In genomic region chr9:95077053-95077765, GRCh38 we compare ENCODE assay signal across 14 cellular contexts.
DNase-seq lines count a peak whose midpoint lies in the region; ATAC-seq, FAIRE-seq and TF ChIP-seq lines count a peak whose summit lies in the region.
"Had no signal": no experiment of that assay in that cellular context is flagged by ENCODE, and none has a peak within 500 bp of the region (broad histone marks: within the 10 kb centered on the region; RNA-seq: fewer than 3 reads in every experiment).

No MANE protein-coding gene starts in this region.

- H3K4me1 ChIP-seq in esophagus muscularis mucosa (peaks cover 88 to 100% (median 99%) of the 10 kb centered on the region in 4 donors), lung (ENCODE audit: control insufficient read depth in 2 of 2, insufficient read depth in 2 of 2, low read length in 2 of 2) (peaks cover 5 to 21% of the 10 kb centered on the region in 2 donors), sigmoid colon (peaks cover 0 to 100% (median 96%) of the 10 kb centered on the region in 4 donors)

- intact Hi-C loops in Calu3 (cut with micrococcal nuclease; ENCODE audit: unreplicated experiment) (no loop called here), esophagus muscularis mucosa (cut with DNase I) (no loop called here), sigmoid colon (cut with DNase I) (no loop called here)

- BruUV-seq in Calu3 (replicated peaks; lab: Mats Ljungman, UMichigan), result no TSS peak

- H3K27me3 Mint-ChIP-seq in Calu3 (ENCODE audit: unreplicated experiment), result no peaks in the 10 kb centered on the region
- H3K27me3 Mint-ChIP-seq: IgD-negative memory B cell had no signal

- H3K9me3 ChIP-seq in esophagus muscularis mucosa (no peaks in the 10 kb centered on the region), lung (ENCODE audit: control insufficient read depth in 2 of 2, insufficient read depth in 1 of 2, low read length in 1 of 2) (peaks cover 0 to 4% of the 10 kb centered on the region in 2 donors), sigmoid colon (no peaks in the 10 kb centered on the region)

- peak overlapping the region; percentile 47 for H3K27ac Mint-ChIP-seq in Calu3 (ENCODE audit: unreplicated experiment)
- H3K27ac Mint-ChIP-seq: IgD-negative memory B cell had no signal

- no peak overlapping the region for H3K4me3 Mint-ChIP-seq in Calu3 (ENCODE audit: low read depth, unreplicated experiment)
- H3K4me3 Mint-ChIP-seq: IgD-negative memory B cell had no signal

- no peaks in the 10 kb centered on the region for H3K27me3 ChIP-seq in esophagus muscularis mucosa
- H3K27me3 ChIP-seq in lung (ENCODE audit: control insufficient read depth, insufficient read depth), result no peaks in the 10 kb centered on the region
- H3K27me3 ChIP-seq in sigmoid colon, result no peaks in the 10 kb centered on the region

- no peak for ATAC-seq in lung (ENCODE audit: insufficient read depth, low FRiP score)
- ATAC-seq: PC-3 had no signal

- H3K36me3 Mint-ChIP-seq in Calu3 (ENCODE audit: insufficient read depth, unreplicated experiment), result peaks cover 66% of the 10 kb centered on the region
- H3K36me3 Mint-ChIP-seq: IgD-negative memory B cell had no signal

- DNase-seq in Calu3 (no peak), esophagus muscularis mucosa (ENCODE audit: extremely low spot score) (no peak), lung (ENCODE audit: low spot score) (no peak), sigmoid colon (peak; percentile 62), NCI-H748 treated with DMSO at 0.1 percent for 48 hours (lab: John Stamatoyannopoulos, UW) (no peak), T-helper 9 cell (no peak), D721Med (ENCODE audit: insufficient read length, low spot score) (no peak), Kasumi-1 (lab: John Stamatoyannopoulos, UW) (no peak)
- DNase-seq: erythroblast, PC-3, T-helper 2 cell had no signal

- no peak for TF ChIP-seq POLR2A in esophagus muscularis mucosa (IDR thresholded peaks at IDR 0.05; ENCODE audit: low read depth)
- TF ChIP-seq POLR2A in sigmoid colon (IDR thresholded peaks at IDR 0.05), result no peak

- H3K27ac ChIP-seq in esophagus muscularis mucosa (replicated peaks in 1 of 4) (peak overlapping the region; percentile 86 to 95 (median 86)), lung (ENCODE audit: low read depth in 1 of 2, low read length in 1 of 2) (peak overlapping the region; percentile 58 to 60), sigmoid colon (peak overlapping the region; percentile 77 to 99 (median 86))

- no peak for TF ChIP-seq CTCF in Calu3 (IDR thresholded peaks at IDR 0.05; ENCODE audit: unreplicated experiment)
- TF ChIP-seq CTCF in esophagus muscularis mucosa (IDR thresholded peaks at IDR 0.05), result peak in 2 of 3 experiments; percentile 13 to 34
- no peak for TF ChIP-seq CTCF in lung (IDR thresholded peaks at IDR 0.05; ENCODE audit: control extremely low read depth, extremely low read depth)
- no peak for TF ChIP-seq CTCF in sigmoid colon (IDR thresholded peaks at IDR 0.05)
- TF ChIP-seq CTCF in D721Med (IDR thresholded peaks at IDR 0.05; ENCODE audit: insufficient read depth, missing control alignments), result no peak

- CTCF ChIA-PET in Calu3 (lab: Charles Lee), result no interaction called here

- H3K4me1 Mint-ChIP-seq in Calu3 (ENCODE audit: low read depth, unreplicated experiment), result peaks cover 8% of the 10 kb centered on the region
- H3K4me1 Mint-ChIP-seq: IgD-negative memory B cell had no signal

- H3K36me3 ChIP-seq in esophagus muscularis mucosa (peaks cover 14 to 40% (median 33%) of the 10 kb centered on the region in 4 donors), lung (ENCODE audit: control insufficient read depth in 2 of 2, insufficient read depth in 2 of 2, low read length in 2 of 2) (peaks cover 6 to 17% of the 10 kb centered on the region in 2 donors), sigmoid colon (peaks cover 5 to 37% (median 13%) of the 10 kb centered on the region in 4 donors)

- no peaks in the 10 kb centered on the region for H3K9me3 Mint-ChIP-seq in Calu3 (ENCODE audit: low read depth, unreplicated experiment)
- H3K9me3 Mint-ChIP-seq: IgD-negative memory B cell had no signal

- 49% methylated on average over 18 of the region's 18 CpGs for WGBS in esophagus muscularis mucosa
- 58 to 77% methylated on average over 18 of the region's 18 CpGs for WGBS in lung, 2 donors
- WGBS in sigmoid colon, 2 donors, result 69 to 76% methylated on average over 18 of the region's 18 CpGs

- TF ChIP-seq EP300 in esophagus muscularis mucosa (IDR thresholded peaks at IDR 0.05) (no peak), sigmoid colon (IDR thresholded peaks at IDR 0.05) (no peak)

- H3K4me3 ChIP-seq in esophagus muscularis mucosa, result peak overlapping the region in 1 of 4 donors; percentile 12
- no peak overlapping the region for H3K4me3 ChIP-seq in lung
- H3K4me3 ChIP-seq in sigmoid colon, result peak overlapping the region in 2 of 4 donors; percentile 3 to 5

- FAIRE-seq in D721Med (lab: Jason Lieb, UNC), result no peak
- FAIRE-seq: keratinocyte, small intestine had no signal

Comparison
In these comparisons a context has a peak if more than half of its experiments do, and no peak if none do; other contexts are left out.
1. CTCF ChIP-seq: peak in esophagus muscularis mucosa (2 of 3); none in Calu3 (single experiment), lung (single experiment), sigmoid colon (0 of 4) and D721Med (single experiment).
2. Peak in every context shown above with its lines, with median percentiles within 50 percentile points of each other: H3K27ac ChIP-seq.